ENCODE assay signal across 1 cellular context in the genomic region with DNA sequence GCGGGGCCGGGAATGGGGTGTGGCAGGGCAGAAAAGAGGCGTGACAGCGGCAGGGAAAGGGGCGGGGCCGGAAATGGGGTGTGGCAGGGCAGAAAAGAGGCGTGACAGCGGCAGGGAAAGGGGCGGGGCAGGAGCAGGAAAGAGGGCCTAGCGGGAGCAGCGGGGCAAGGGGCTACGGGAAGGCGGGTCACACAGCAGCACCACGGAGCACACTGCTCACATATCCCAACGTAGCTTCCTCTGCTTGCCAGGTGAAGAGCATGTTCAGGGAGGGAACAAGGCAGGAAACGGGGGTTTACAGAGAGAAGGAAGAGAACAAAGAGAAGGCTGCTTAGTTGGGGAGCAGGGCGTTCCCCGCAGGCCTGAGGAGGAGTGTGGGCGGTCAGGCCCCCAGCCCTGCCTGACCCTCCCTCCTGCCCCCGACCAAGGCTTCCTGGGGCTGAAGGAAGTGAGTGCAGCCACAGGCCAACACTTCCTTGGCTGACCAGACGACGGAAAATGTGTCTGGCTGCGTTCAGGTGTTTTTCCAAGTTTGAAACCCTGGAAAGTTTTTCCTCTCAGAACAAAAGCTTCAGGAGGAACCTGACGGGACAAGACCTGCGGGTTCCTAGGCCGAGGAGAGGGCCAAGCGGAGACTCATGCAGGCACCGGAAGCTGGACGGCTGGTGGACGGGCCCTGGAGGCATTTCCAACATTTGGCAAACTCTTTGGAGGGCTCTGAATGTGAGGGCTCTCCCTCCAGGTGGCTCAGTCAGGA.
TF ChIP-seq lines count a peak whose summit lies in the region.

No MANE protein-coding gene starts in this region.

TF ChIP-seq in HCT116, 20 proteins besides CTCF, POLR2A, EP300 and RAD21:
- TF ChIP-seq POLR2AphosphoS5 (IDR thresholded peaks at IDR 0.05; ENCODE audit: low read depth, low read length) (0 out of 2 replicates have a peak, but pooled peaks have one; percentile 11), ATF3 (IDR thresholded peaks at IDR 0.05) (no peak)
